In the genomic region with DNA sequence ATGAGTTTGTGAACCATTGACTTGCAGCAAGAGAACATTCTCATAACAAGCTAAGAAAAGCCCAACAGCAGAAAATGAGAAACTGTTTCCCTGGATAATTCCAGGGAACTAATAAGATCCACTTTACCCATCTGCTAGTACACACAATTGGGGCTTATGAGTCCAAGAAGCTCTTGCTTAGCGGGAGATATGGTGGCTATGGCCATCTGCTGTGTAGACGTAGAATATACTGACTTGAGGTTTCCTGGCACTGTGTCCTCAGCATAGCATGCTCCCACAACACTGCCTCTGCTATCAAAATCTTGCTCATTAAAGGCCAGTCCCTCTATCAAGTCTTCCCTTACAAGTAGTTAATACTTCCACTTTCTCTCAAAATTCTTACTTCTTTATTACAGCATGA, we compare ENCODE assay signal across 18 cellular contexts. TPM values are rescaled to one million over a fixed set of nuclear protein-coding genes. Genes with fewer than 3 reads are reported as not detected.
A peak's percentile ranks its signal among the peaks of the same experiment; 100 is the strongest.
DNase-seq lines count a peak whose midpoint lies in the region; TF ChIP-seq lines count a peak whose summit lies in the region.
"Had no signal": no experiment of that assay in that cellular context is flagged by ENCODE, and none has a peak within 500 bp of the region (broad histone marks: within the 10 kb centered on the region; RNA-seq: fewer than 3 reads in every experiment).

No MANE protein-coding gene starts in this region.

- no peak for TF ChIP-seq CTCF in cardiac muscle cell (IDR thresholded peaks at IDR 0.05; ENCODE audit: low read depth, low read length)
- TF ChIP-seq CTCF in esophagus muscularis mucosa (IDR thresholded peaks at IDR 0.05), result no peak

- WGBS in esophagus muscularis mucosa, result 80% methylated on average over 2 of the region's 2 CpGs

- H3K4me1 ChIP-seq in cardiac muscle cell (ENCODE audit: low read depth), result peaks cover 24% of the 10 kb centered on the region
- no peaks in the 10 kb centered on the region for H3K4me1 ChIP-seq in esophagus muscularis mucosa
- H3K4me1 ChIP-seq: BLaER1 had no signal

- no peaks in the 10 kb centered on the region for H3K36me3 ChIP-seq in cardiac muscle cell
- no peaks in the 10 kb centered on the region for H3K36me3 ChIP-seq in esophagus muscularis mucosa
- H3K36me3 ChIP-seq: BLaER1 had no signal

- no peaks in the 10 kb centered on the region for H3K9me3 ChIP-seq in cardiac muscle cell (ENCODE audit: low read depth)
- H3K9me3 ChIP-seq in esophagus muscularis mucosa, result no peaks in the 10 kb centered on the region
- H3K9me3 ChIP-seq: BLaER1, Caco-2 had no signal

- TF ChIP-seq EP300 in esophagus muscularis mucosa (IDR thresholded peaks at IDR 0.05), result no peak

- intact Hi-C loops in cardiac septum (cut with DNase I) (loop anchor here (2.0 to 5.0 kb wide), 2 partner anchors 41 to 91 kb away; partner anchors contain the start of gene LRRC52), esophagus muscularis mucosa (cut with DNase I) (no loop called here)

- no peak overlapping the region for H3K4me3 ChIP-seq in cardiac muscle cell
- no peak overlapping the region for H3K4me3 ChIP-seq in esophagus muscularis mucosa
- H3K4me3 ChIP-seq: BLaER1, GM12878, GM23338 had no signal

- H3K27me3 ChIP-seq in cardiac muscle cell, result no peaks in the 10 kb centered on the region
- H3K27me3 ChIP-seq in esophagus muscularis mucosa, result peaks cover 0 to 17% (median 0%) of the 10 kb centered on the region in 4 donors
- H3K27me3 ChIP-seq: BLaER1 had no signal

- DNase-seq in cardiac muscle cell (ENCODE audit: low read depth in 1 of 2, low spot score in 1 of 2), result no peak
- DNase-seq in cardiac septum (ENCODE audit: low spot score), result no peak
- DNase-seq in DMS 273 (lab: John Stamatoyannopoulos, UW; ENCODE audit: unreplicated experiment), result peak; percentile 68
- peak; percentile 78 for DNase-seq in NCI-H524 treated with DMSO at 0.1 percent for 48 hours (lab: John Stamatoyannopoulos, UW)
- DNase-seq in esophagus muscularis mucosa (ENCODE audit: extremely low spot score), result peak; percentile 68
- no peak for DNase-seq in GOT3 (lab: John Stamatoyannopoulos, UW)
- no peak for DNase-seq in HPDE6-E6E7 (ENCODE audit: extremely low spot score)
- DNase-seq: 8988T; AML-193; Caco-2; CD8-positive, alpha-beta memory T cell; DMS79; H9 had no signal

- TF ChIP-seq POLR2A in esophagus muscularis mucosa (IDR thresholded peaks at IDR 0.05; ENCODE audit: low read depth), result no peak

- H3K27ac ChIP-seq in cardiac muscle cell, result peak overlapping the region; percentile 70
- H3K27ac ChIP-seq in esophagus muscularis mucosa (replicated peaks in 1 of 4), result no peak overlapping the region
- H3K27ac ChIP-seq: BLaER1 had no signal

RNA-seq across cellular contexts. Expression of gene RXRG, which starts 6.8 kb away (rescaled TPM):
- total RNA-seq in cardiac muscle cell, result 247 and 285 TPM in 2 replicates
- 296 and 429 TPM in 2 replicates for polyA plus RNA-seq in cardiac muscle cell
- total RNA-seq in cardiac septum, result 5.1 TPM
- 1 to 10 TPM; 1.7 to 3.9 (median 2.5) TPM for total RNA-seq in esophagus muscularis mucosa
- total RNA-seq: Caco-2; CD8-positive, alpha-beta memory T cell; G401; GM12878; GM23338; H9; HT1080 had no signal
- polyA plus RNA-seq: CD8-positive, alpha-beta memory T cell; GM23338 had no signal

Comparison
In these comparisons a context has a peak if more than half of its experiments do, and no peak if none do; other contexts are left out.
1. RNA of gene RXRG, which starts 6.8 kb away (total RNA-seq): 247 to 285 TPM in cardiac muscle cell; 5.1 TPM in cardiac septum (single experiment) and 1.7 to 3.9 TPM in esophagus muscularis mucosa; every median in the first group is over 10 times any median in the second.
2. DNase-seq: peak in DMS 273 (single experiment), NCI-H524 treated with DMSO at 0.1 percent for 48 hours (single experiment) and esophagus muscularis mucosa (single experiment); none in cardiac muscle cell (0 of 2), cardiac septum (single experiment), GOT3 (single experiment) and HPDE6-E6E7 (single experiment).